Comparison of ENCODE assay signal across 28 cellular contexts in the genomic region with DNA sequence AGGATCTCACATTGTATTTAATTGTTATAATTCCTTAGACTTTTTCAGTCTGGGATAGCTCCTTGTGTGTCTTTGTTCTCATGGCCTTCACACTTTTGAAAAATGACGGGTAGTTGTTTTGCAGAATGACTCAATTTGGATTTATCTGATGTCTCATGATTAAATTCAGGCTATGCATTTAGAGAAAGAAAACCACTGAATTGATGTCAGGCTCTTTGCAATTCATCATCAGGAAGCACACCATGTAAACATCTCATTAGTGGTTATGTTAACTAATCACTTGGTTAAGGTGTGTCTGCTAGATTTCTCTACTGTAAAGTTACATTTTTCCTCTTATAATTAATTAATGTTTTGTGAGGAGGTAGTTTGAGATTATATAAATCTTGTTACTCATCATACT. TPM values are rescaled to one million over a fixed set of nuclear protein-coding genes. Genes with fewer than 3 reads are reported as not detected.
DNase-seq lines count a peak whose midpoint lies in the region; ATAC-seq and TF ChIP-seq lines count a peak whose summit lies in the region.
"Had no signal": no experiment of that assay in that cellular context is flagged by ENCODE, and none has a peak within 500 bp of the region (broad histone marks: within the 10 kb centered on the region; RNA-seq: fewer than 3 reads in every experiment).

No MANE protein-coding gene starts in this region.

- H3K79me2 ChIP-seq in GM23248 (ENCODE audit: insufficient read depth) (no peaks in the 10 kb centered on the region), mesendoderm (ENCODE audit: control insufficient read depth, insufficient read depth, low read length) (no peaks in the 10 kb centered on the region)

- peaks cover 11% of the 10 kb centered on the region for H3K36me3 ChIP-seq in CD8-positive, alpha-beta T cell (ENCODE audit: insufficient read depth, low read length)
- peaks cover 35% of the 10 kb centered on the region for H3K36me3 ChIP-seq in GM23248 (ENCODE audit: low read depth)
- H3K36me3 ChIP-seq in mesendoderm (ENCODE audit: control insufficient read depth, insufficient read depth, low read length): peaks cover 2% of the 10 kb centered on the region

- no peak overlapping the region for H2BK120ac ChIP-seq in mesendoderm (ENCODE audit: low read depth, low read length)

- POLR2A ChIA-PET in CD8-positive, alpha-beta T cell (lab: Charles Lee): no interaction called here

- no peaks in the 10 kb centered on the region for H3K27me3 ChIP-seq in CD8-positive, alpha-beta T cell (ENCODE audit: insufficient read depth, low read length)
- H3K27me3 ChIP-seq in GM23248 (replicated peaks; ENCODE audit: insufficient read depth) (no peaks in the 10 kb centered on the region), mesendoderm (ENCODE audit: insufficient read depth, low read length, poor library complexity) (no peaks in the 10 kb centered on the region)
- H3K27me3 ChIP-seq: testis had no signal

- H2AFZ ChIP-seq in GM23248: no peak overlapping the region

- H3K27ac Mint-ChIP-seq in CD8-positive, alpha-beta T cell: peak overlapping the region; percentile 0
- H3K27ac Mint-ChIP-seq in activated T-helper 17 cell treated with anti-CD3 and anti-CD28 coated beads, Interleukin-2, amount 50 U/mL, for 72 hours: peak overlapping the region; percentile 93
- H3K27ac Mint-ChIP-seq: activated CD4-positive, alpha-beta T cell treated with anti-CD3 and anti-CD28 coated beads, Interleukin-2, amount 10 ng/mL, durations not matched to agents 24 days and 14 days; activated naive CD8-positive, alpha-beta T cell treated with anti-CD3 and anti-CD28 coated beads for 36 hours; stimulated activated naive B cell treated with anti-CD40 and anti-IgM and Interleukin-4, amounts not matched to agents 10 μg/mL and 1 μg/mL and 100 μg/mL, for 72 hours had no signal

- intact Hi-C loops in CD8-positive, alpha-beta T cell (cut with DNase I, micrococcal nuclease): no loop called here

- H3K23ac ChIP-seq in mesendoderm (ENCODE audit: low read length): no peak overlapping the region

- H4K20me1 ChIP-seq in GM23248 (ENCODE audit: insufficient read depth): no peaks in the 10 kb centered on the region

- no peak for TF ChIP-seq CTCF in CD8-positive, alpha-beta T cell (IDR thresholded peaks at IDR 0.05)
- no peak for TF ChIP-seq CTCF in fibroblast of mammary gland (conservative IDR thresholded peaks at IDR 0.05; ENCODE audit: control insufficient read depth, insufficient read depth, low read depth, low read length)

- H2BK15ac ChIP-seq in mesendoderm (replicated peaks; ENCODE audit: low read depth): no peak overlapping the region

- no peak overlapping the region for H3K18ac ChIP-seq in mesendoderm (ENCODE audit: low read length)

- CTCF ChIA-PET in CD8-positive, alpha-beta T cell (lab: Charles Lee): no interaction called here

- H3K4ac ChIP-seq in mesendoderm (ENCODE audit: low read depth, low read length): no peak overlapping the region

- H2BK5ac ChIP-seq in mesendoderm (ENCODE audit: low read length): no peak overlapping the region

- H3K27me3 Mint-ChIP-seq in CD8-positive, alpha-beta T cell (ENCODE audit: low read depth): no peaks in the 10 kb centered on the region
- no peaks in the 10 kb centered on the region for H3K27me3 Mint-ChIP-seq in activated T-helper 17 cell treated with anti-CD3 and anti-CD28 coated beads, Interleukin-2, amount 50 U/mL, for 72 hours
- H3K27me3 Mint-ChIP-seq: activated CD4-positive, alpha-beta T cell treated with anti-CD3 and anti-CD28 coated beads, Interleukin-2, amount 10 ng/mL, durations not matched to agents 24 days and 14 days; activated naive CD8-positive, alpha-beta T cell treated with anti-CD3 and anti-CD28 coated beads for 36 hours; CD4-positive, alpha-beta memory T cell; naive thymus-derived CD4-positive, alpha-beta T cell; stimulated activated naive B cell treated with anti-CD40 and anti-IgM and Interleukin-4, amounts not matched to agents 10 μg/mL and 1 μg/mL and 100 μg/mL, for 72 hours had no signal

- no peak for DNase-seq in CD8-positive, alpha-beta T cell
- DNase-seq in GM23248 (peak; percentile 29), fibroblast of mammary gland (ENCODE audit: low read depth) (peak; percentile 8), mesendoderm (no peak)
- DNase-seq: activated CD4-positive, alpha-beta T cell treated with anti-CD3 and anti-CD28 coated beads, Interleukin-2, amount 10 ng/mL, durations not matched to agents 24 days and 14 days; activated naive CD8-positive, alpha-beta T cell treated with anti-CD3 and anti-CD28 coated beads for 36 hours; CD4-positive, alpha-beta memory T cell; glutamatergic neuron; GOT3; islet precursor cell; left ventricle myocardium superior; midbrain; naive thymus-derived CD4-positive, alpha-beta T cell; NCI-H1092 treated with DMSO at 0.1 percent for 48 hours; NCI-H187; NCI-H524 treated with DMSO at 0.1 percent for 48 hours; nucleus accumbens; stimulated activated CD4-positive, alpha-beta T cell treated with anti-CD3 and anti-CD28 coated beads, Interleukin-4, amount 100 ng/mL, for 4 hours; stimulated activated naive B cell treated with anti-CD40 and anti-IgM and Interleukin-4, amounts not matched to agents 10 μg/mL and 1 μg/mL and 100 μg/mL, for 72 hours; testis had no signal

- H3K4me2 ChIP-seq in GM23248 (ENCODE audit: unreplicated experiment): no peak overlapping the region
- no peak overlapping the region for H3K4me2 ChIP-seq in mesendoderm (ENCODE audit: low read length)

- no peaks in the 10 kb centered on the region for H3K9me2 ChIP-seq in GM23248 (ENCODE audit: insufficient read depth)

- H3F3A ChIP-seq in GM23248 (ENCODE audit: insufficient read depth): no peaks in the 10 kb centered on the region

- in situ Hi-C loops in GM23248 (cut with MboI): no loop called here

- H3K36me3 Mint-ChIP-seq in CD8-positive, alpha-beta T cell: peaks cover 31% of the 10 kb centered on the region
- peaks cover 67% of the 10 kb centered on the region for H3K36me3 Mint-ChIP-seq in activated T-helper 17 cell treated with anti-CD3 and anti-CD28 coated beads, Interleukin-2, amount 50 U/mL, for 72 hours (ENCODE audit: low read depth)

- H2AK5ac ChIP-seq in mesendoderm (ENCODE audit: low read length): no peak overlapping the region

- no peak overlapping the region for H3K56ac ChIP-seq in mesendoderm (ENCODE audit: low read length)

- H3K9me3 Mint-ChIP-seq in CD8-positive, alpha-beta T cell: no peaks in the 10 kb centered on the region
- H3K9me3 Mint-ChIP-seq in activated T-helper 17 cell treated with anti-CD3 and anti-CD28 coated beads, Interleukin-2, amount 50 U/mL, for 72 hours: no peaks in the 10 kb centered on the region
- H3K9me3 Mint-ChIP-seq: activated CD4-positive, alpha-beta T cell treated with anti-CD3 and anti-CD28 coated beads, Interleukin-2, amount 10 ng/mL, durations not matched to agents 24 days and 14 days; activated naive CD8-positive, alpha-beta T cell treated with anti-CD3 and anti-CD28 coated beads for 36 hours; CD4-positive, alpha-beta memory T cell; stimulated activated naive B cell treated with anti-CD40 and anti-IgM and Interleukin-4, amounts not matched to agents 10 μg/mL and 1 μg/mL and 100 μg/mL, for 72 hours had no signal

- ATAC-seq in CD8-positive, alpha-beta T cell: no peak
- peak; percentile 61 for ATAC-seq in activated T-helper 17 cell treated with anti-CD3 and anti-CD28 coated beads, Interleukin-2, amount 50 U/mL, for 72 hours (replicated peaks)
- no peak for ATAC-seq in HG02852 (IDR thresholded peaks at IDR 0.05; ENCODE audit: unreplicated experiment)
- no peak for ATAC-seq in HG02588 (IDR thresholded peaks at IDR 0.05; ENCODE audit: unreplicated experiment)
- ATAC-seq: left ventricle myocardium superior; naive thymus-derived CD4-positive, alpha-beta T cell; stimulated activated naive B cell treated with anti-CD40 and anti-IgM and Interleukin-4, amounts not matched to agents 10 μg/mL and 1 μg/mL and 100 μg/mL, for 72 hours had no signal

- H3K4me1 Mint-ChIP-seq in CD8-positive, alpha-beta T cell (ENCODE audit: low read depth): peaks cover 20% of the 10 kb centered on the region
- H3K4me1 Mint-ChIP-seq in activated T-helper 17 cell treated with anti-CD3 and anti-CD28 coated beads, Interleukin-2, amount 50 U/mL, for 72 hours: peaks cover 34% of the 10 kb centered on the region

- 24 to 30% methylated on average over 1 of the region's 1 CpG for WGBS in GM23248 (ENCODE audit: low coverage in 1 of 2, low lambda C conversion rate in 2 of 2, missing lambda C conversion rate in 2 of 2), 2 experiments
- WGBS in mesendoderm (ENCODE audit: extremely low coverage, insufficient coverage, low lambda C conversion rate): no CpG with 5 or more reads among the region's 1 CpG

- H3K9me3 ChIP-seq in CD8-positive, alpha-beta T cell (ENCODE audit: low read length): no peaks in the 10 kb centered on the region
- H3K9me3 ChIP-seq in GM23248 (ENCODE audit: low read depth): no peaks in the 10 kb centered on the region
- H3K9me3 ChIP-seq: prostate gland, testis had no signal

- H4K8ac ChIP-seq in mesendoderm (ENCODE audit: low read depth, low read length): no peak overlapping the region

- no peak overlapping the region for H3K4me3 Mint-ChIP-seq in CD8-positive, alpha-beta T cell
- peak overlapping the region; percentile 56 for H3K4me3 Mint-ChIP-seq in activated T-helper 17 cell treated with anti-CD3 and anti-CD28 coated beads, Interleukin-2, amount 50 U/mL, for 72 hours
- H3K4me3 Mint-ChIP-seq: activated CD4-positive, alpha-beta T cell treated with anti-CD3 and anti-CD28 coated beads, Interleukin-2, amount 10 ng/mL, durations not matched to agents 24 days and 14 days; activated naive CD8-positive, alpha-beta T cell treated with anti-CD3 and anti-CD28 coated beads for 36 hours; CD4-positive, alpha-beta memory T cell; naive thymus-derived CD4-positive, alpha-beta T cell; stimulated activated naive B cell treated with anti-CD40 and anti-IgM and Interleukin-4, amounts not matched to agents 10 μg/mL and 1 μg/mL and 100 μg/mL, for 72 hours had no signal

- H3K9ac ChIP-seq in GM23248: no peak overlapping the region
- no peak overlapping the region for H3K9ac ChIP-seq in mesendoderm (ENCODE audit: low read length)

- no peak overlapping the region for H3K4me3 ChIP-seq in CD8-positive, alpha-beta T cell (ENCODE audit: low read depth, low read length)
- no peak overlapping the region for H3K4me3 ChIP-seq in GM23248
- H3K4me3 ChIP-seq in fibroblast of mammary gland (ENCODE audit: control insufficient read depth, low read depth, low read length): no peak overlapping the region
- no peak overlapping the region for H3K4me3 ChIP-seq in mesendoderm (ENCODE audit: low read length)
- H3K4me3 ChIP-seq: prostate gland, testis had no signal

- no peaks in the 10 kb centered on the region for H3K79me1 ChIP-seq in mesendoderm (ENCODE audit: low read length)

- H4K5ac ChIP-seq in mesendoderm (ENCODE audit: low read length): no peak overlapping the region

- no peaks in the 10 kb centered on the region for H3K4me1 ChIP-seq in CD8-positive, alpha-beta T cell (ENCODE audit: insufficient read depth, low read length)
- peaks cover 7% of the 10 kb centered on the region for H3K4me1 ChIP-seq in GM23248 (ENCODE audit: insufficient read depth)
- H3K4me1 ChIP-seq in mesendoderm (ENCODE audit: control insufficient read depth, low read depth, low read length): no peaks in the 10 kb centered on the region
- H3K4me1 ChIP-seq: prostate gland had no signal

- no peak overlapping the region for H3K27ac ChIP-seq in CD8-positive, alpha-beta T cell (ENCODE audit: low read depth, low read length)
- H3K27ac ChIP-seq in GM23248: no peak overlapping the region
- no peak overlapping the region for H3K27ac ChIP-seq in mesendoderm (ENCODE audit: low read depth, low read length)
- H3K27ac ChIP-seq: prostate gland, testis had no signal

RNA-seq across cellular contexts. Expression of a gene that starts 8.0 kb away (rescaled TPM):
- under 1 TPM; 0.16 to 0.44 TPM for total RNA-seq in CD8-positive, alpha-beta T cell
- total RNA-seq in GM23248 (2014; rRNA removed; shearing (Covaris generic)): 0.38 and 0.86 TPM in 2 replicates
- not detected in 2 replicates for polyA plus RNA-seq in GM23248 (2016; fragmentation: Nextera tagmentation; extraction: Ambion mirVana)
- 1 to 10 TPM in 1 of 2 donors, under 1 TPM in 1; 0.99 to 1.5 TPM for total RNA-seq in activated T-helper 17 cell treated with anti-CD3 and anti-CD28 coated beads, Interleukin-2, amount 50 U/mL, for 72 hours
- polyA plus RNA-seq in mesendoderm (2013, experiment 1 of 2): 0.07 TPM
- polyA plus RNA-seq in mesendoderm (2013, experiment 2 of 2): 0.03 TPM
- total RNA-seq: G401, left ventricle myocardium superior had no signal
- polyA plus RNA-seq: naive thymus-derived CD4-positive, alpha-beta T cell; urinary bladder had no signal

RNA-seq across cellular contexts. Expression of a gene that starts 24.5 kb away (rescaled TPM):
- total RNA-seq in CD8-positive, alpha-beta T cell: not detected
- not detected in 2 replicates for total RNA-seq in GM23248 (2014; rRNA removed; shearing (Covaris generic))
- polyA plus RNA-seq in GM23248 (2016; fragmentation: Nextera tagmentation; extraction: Ambion mirVana): 0.08 TPM in 1 of 2 replicates, not detected in the other
- under 1 TPM; 0.11 to 0.15 TPM for total RNA-seq in activated T-helper 17 cell treated with anti-CD3 and anti-CD28 coated beads, Interleukin-2, amount 50 U/mL, for 72 hours
- 0.03 TPM for polyA plus RNA-seq in mesendoderm (2013, experiment 1 of 2)
- not detected for polyA plus RNA-seq in mesendoderm (2013, experiment 2 of 2)
- total RNA-seq: activated CD4-positive, alpha-beta T cell treated with anti-CD3 and anti-CD28 coated beads, Interleukin-2, amount 10 ng/mL, durations not matched to agents 24 days and 14 days; activated naive CD8-positive, alpha-beta T cell treated with anti-CD3 and anti-CD28 coated beads for 36 hours; CD4-positive, alpha-beta memory T cell; G401; left ventricle myocardium superior; SK-MEL-5; T-helper 1 cell treated with Interleukin-12 subunit alpha and Interleukin-12 subunit beta and Interleukin-4 antibody, amounts not matched to agents 30 ng/mL and 1 ng/mL, for 36 hours had no signal
- polyA plus RNA-seq: naive thymus-derived CD4-positive, alpha-beta T cell had no signal

Comparison
In these comparisons a context has a peak if more than half of its experiments do, and no peak if none do; other contexts are left out.
1. DNase-seq: peak in GM23248 (single experiment) and fibroblast of mammary gland (single experiment); none in CD8-positive, alpha-beta T cell (0 of 7) and mesendoderm (single experiment).